22 cellular contexts compared by ENCODE assay signal in genomic region chr7:99252166-99252895, GRCh38. TPM values are rescaled to one million over a fixed set of nuclear protein-coding genes. Genes with fewer than 3 reads are reported as not detected.
DNase-seq lines count a peak whose midpoint lies in the region; ATAC-seq and TF ChIP-seq lines count a peak whose summit lies in the region.
"Had no signal": no experiment of that assay in that cellular context is flagged by ENCODE, and none has a peak within 500 bp of the region (broad histone marks: within the 10 kb centered on the region; RNA-seq: fewer than 3 reads in every experiment).

No MANE protein-coding gene starts in this region.

- DNase-seq in cardiac muscle cell (ENCODE audit: low read depth in 1 of 2, low spot score in 1 of 2): peak in 1 of 2 donors; percentile 7
- no peak for DNase-seq in left cardiac atrium
- no peak for DNase-seq in Panc1 (ENCODE audit: low read depth, low spot score)
- DNase-seq in left kidney (ENCODE audit: low read depth, low spot score): peak; percentile 50
- no peak for DNase-seq in cerebellar cortex (ENCODE audit: low spot score)
- DNase-seq in NCI-H526 (lab: John Stamatoyannopoulos, UW): no peak
- DNase-seq: Caco-2; CD4-positive, alpha-beta T cell; Karpas-422; NCI-H1048; NCI-H1436; NCI-H1930; NCI-H510A; NCI-H774; PC-9 had no signal

- no peaks in the 10 kb centered on the region for H3K27me3 ChIP-seq in cardiac muscle cell
- H3K27me3 ChIP-seq in Panc1 (ENCODE audit: control insufficient read depth, insufficient read depth, low read length): no peaks in the 10 kb centered on the region

- ATAC-seq in left cardiac atrium (no peak), Panc1 (0 out of 2 replicates have a peak, but pooled peaks have one; percentile 36), GM19324 (IDR thresholded peaks at IDR 0.05; ENCODE audit: low FRiP score, unreplicated experiment) (no peak)
- ATAC-seq: A549, GM12878 had no signal

- H3K4me3 ChIP-seq in cardiac muscle cell: no peak overlapping the region
- no peak overlapping the region for H3K4me3 ChIP-seq in Panc1 (ENCODE audit: low read depth in 2 of 2, low read length in 2 of 2)
- H3K4me3 ChIP-seq: A549, GM12878, HAP-1, PC-9 had no signal

- BruUV-seq in Panc1 (replicated peaks; lab: Mats Ljungman, UMichigan): no TSS peak

- no peaks in the 10 kb centered on the region for H3K9me3 ChIP-seq in cardiac muscle cell (ENCODE audit: low read depth)
- no peaks in the 10 kb centered on the region for H3K9me3 ChIP-seq in Panc1 (ENCODE audit: control insufficient read depth, insufficient read depth, low read depth, low read length)
- H3K9me3 ChIP-seq: A549, Caco-2, HAP-1 had no signal

- in situ Hi-C loops in Panc1 (cut with HindIII; ENCODE audit: low pct_unique_long_range_greater_than_20kb, low sequenced_read_pairs): no loop called here

- intact Hi-C loops in left cardiac atrium (cut with DNase I): no loop called here
- intact Hi-C loops in Panc1 (cut with micrococcal nuclease; ENCODE audit: unreplicated experiment): no loop called here

- TF ChIP-seq CTCF in cardiac muscle cell (IDR thresholded peaks at IDR 0.05; ENCODE audit: low read depth, low read length) (no peak), Panc1 (IDR thresholded peaks at IDR 0.05) (no peak)

- POLR2A ChIA-PET in Panc1 (lab: Charles Lee): no interaction called here

- H3K36me3 ChIP-seq in cardiac muscle cell: no peaks in the 10 kb centered on the region
- H3K36me3 ChIP-seq in Panc1 (ENCODE audit: control insufficient read depth, insufficient read depth, low read length): no peaks in the 10 kb centered on the region
- H3K36me3 ChIP-seq: HAP-1 had no signal

- CTCF ChIA-PET in Panc1 (lab: Charles Lee): no interaction called here

- peak overlapping the region; percentile 36 for H3K27ac ChIP-seq in cardiac muscle cell
- H3K27ac ChIP-seq in Panc1 (ENCODE audit: low read length): no peak overlapping the region
- H3K27ac ChIP-seq: A549, PC-9 had no signal

- H3K4me1 ChIP-seq in cardiac muscle cell (ENCODE audit: low read depth) (no peaks in the 10 kb centered on the region), Panc1 (ENCODE audit: control insufficient read depth, insufficient read depth, low read length) (no peaks in the 10 kb centered on the region)
- H3K4me1 ChIP-seq: A549, Caco-2 had no signal

RNA-seq across cellular contexts. Expression of gene MYH16, which starts 20.3 kb away (rescaled TPM):
- total RNA-seq in cardiac muscle cell: not detected in 2 replicates
- 0.09 and 0.15 TPM in 2 replicates for polyA plus RNA-seq in cardiac muscle cell
- not detected for total RNA-seq in left cardiac atrium
- 0.23 TPM for total RNA-seq in Panc1 (2021; ENCODE audit: unreplicated experiment)
- polyA plus RNA-seq in Panc1 (2012; ENCODE audit: insufficient read length): 0.48 TPM
- total RNA-seq: Caco-2; CD4-positive, alpha-beta T cell; HT-29 had no signal
- polyA plus RNA-seq: BJ had no signal

RNA-seq across cellular contexts. Expression of gene KPNA7, which starts 44.4 kb away (rescaled TPM):
- total RNA-seq in cardiac muscle cell (not detected in 2 replicates), left cardiac atrium (not detected), Panc1 (2021; ENCODE audit: unreplicated experiment) (0.49 TPM)
- 0.26 TPM in 1 of 2 replicates, not detected in the other for polyA plus RNA-seq in cardiac muscle cell
- 0.34 TPM for polyA plus RNA-seq in Panc1 (2012; ENCODE audit: insufficient read length)
- total RNA-seq: CD4-positive, alpha-beta T cell; GM12878; MCF 10A had no signal
- polyA plus RNA-seq: BJ had no signal
